Comparison of ENCODE assay signal across 1 cellular context in genomic region chr14:32038876-32039275, GRCh38.
TF ChIP-seq lines count a peak whose summit lies in the region.

No MANE protein-coding gene starts in this region.

TF ChIP-seq in SK-N-SH, 30 proteins besides CTCF, POLR2A, EP300 and RAD21 (continued from another document):
- TF ChIP-seq SIN3A (IDR thresholded peaks at IDR 0.05; ENCODE audit: borderline replicate concordance, low read depth, low read length) (no peak), YY1 (IDR thresholded peaks at IDR 0.05; ENCODE audit: low read depth) (no peak), NFIC (IDR thresholded peaks at IDR 0.05; ENCODE audit: borderline replicate concordance) (no peak), MXI1 (IDR thresholded peaks at IDR 0.05; ENCODE audit: low read depth, low read length) (no peak), MEF2A (IDR thresholded peaks at IDR 0.05; ENCODE audit: borderline replicate concordance, low read depth) (no peak), MAX (IDR thresholded peaks at IDR 0.05; ENCODE audit: low read depth) (no peak), FOXJ3 (CRISPR knock-in tag; IDR thresholded peaks at IDR 0.05) (no peak), EZH2phosphoT487 (IDR thresholded peaks at IDR 0.05; ENCODE audit: borderline replicate concordance, low read depth) (no peak), NRF1 (IDR thresholded peaks at IDR 0.05; ENCODE audit: low read depth, low read length) (no peak), CHD2 (IDR thresholded peaks at IDR 0.05; ENCODE audit: low read length, partially characterized antibody) (no peak)
